9 cellular contexts compared by ENCODE assay signal in the genomic region with DNA sequence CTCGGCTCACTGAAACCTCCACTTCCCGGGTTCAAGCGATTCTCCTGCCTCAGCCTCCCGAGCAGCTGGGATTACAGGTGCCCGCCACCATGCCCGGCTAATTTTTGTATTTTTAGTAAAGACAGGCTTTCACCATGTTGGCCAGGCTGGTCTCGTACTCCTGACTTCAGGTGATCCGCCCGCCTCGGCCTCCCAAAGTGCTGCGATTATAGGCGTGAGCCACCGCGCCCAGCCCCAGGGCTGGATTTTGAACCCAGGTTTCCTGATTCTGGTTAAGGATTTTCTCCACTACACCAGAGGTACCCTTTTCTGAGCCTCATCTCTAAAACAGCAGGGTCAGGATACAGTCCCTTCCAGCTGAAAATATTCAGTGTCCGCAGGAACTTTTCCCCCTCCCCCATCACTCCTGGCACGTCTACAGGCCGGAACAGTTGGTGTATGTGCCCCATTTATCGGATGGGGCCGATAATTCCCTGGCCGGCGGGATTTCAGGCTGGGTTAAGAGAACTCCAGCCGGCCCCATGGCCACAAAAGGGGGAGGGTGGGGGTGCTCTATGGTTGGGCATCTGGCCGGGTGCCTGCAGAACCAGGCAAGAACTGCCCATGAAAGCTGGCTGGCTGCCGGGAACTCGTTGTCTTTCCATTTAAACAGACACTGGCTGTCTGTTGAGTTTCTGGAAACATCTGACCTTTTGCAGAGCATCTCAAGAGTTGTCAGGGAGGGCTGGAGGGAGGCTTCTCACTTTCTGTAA. TPM values are rescaled to one million over a fixed set of nuclear protein-coding genes. Genes with fewer than 3 reads are reported as not detected.
A peak's percentile ranks its signal among the peaks of the same experiment; 100 is the strongest.
DNase-seq lines count a peak whose midpoint lies in the region; ATAC-seq and TF ChIP-seq lines count a peak whose summit lies in the region.
"Had no signal": no experiment of that assay in that cellular context is flagged by ENCODE, and none has a peak within 500 bp of the region (broad histone marks: within the 10 kb centered on the region; RNA-seq: fewer than 3 reads in every experiment).

No MANE protein-coding gene starts in this region.

- H3K27me3 ChIP-seq in Panc1 (ENCODE audit: control insufficient read depth, insufficient read depth, low read length) (no peaks in the 10 kb centered on the region), dorsolateral prefrontal cortex (no peaks in the 10 kb centered on the region), suprapubic skin (no peaks in the 10 kb centered on the region)

- H3K9me3 Mint-ChIP-seq in activated T-cell treated with anti-CD3 and anti-CD28 coated beads, Interleukin-2, amount 50 U/mL, for 4 hours = no peaks in the 10 kb centered on the region
- H3K9me3 Mint-ChIP-seq in naive thymus-derived CD8-positive, alpha-beta T cell = no peaks in the 10 kb centered on the region
- no peaks in the 10 kb centered on the region for H3K9me3 Mint-ChIP-seq in activated CD4-positive, alpha-beta T cell treated with anti-CD3 and anti-CD28 coated beads for 36 hours (ENCODE audit: low read depth)
- H3K9me3 Mint-ChIP-seq: activated naive CD4-positive, alpha-beta T cell treated with anti-CD3 and anti-CD28 coated beads, Interleukin-2, amount 50 U/mL, for 24 hours had no signal

- H3K4me1 ChIP-seq in Panc1 (ENCODE audit: control insufficient read depth, insufficient read depth, low read length) = peaks cover 33% of the 10 kb centered on the region
- peaks cover 5% of the 10 kb centered on the region for H3K4me1 ChIP-seq in suprapubic skin

- H3K4me1 Mint-ChIP-seq in activated T-cell treated with anti-CD3 and anti-CD28 coated beads, Interleukin-2, amount 50 U/mL, for 4 hours (ENCODE audit: low read depth) = peaks cover 12% of the 10 kb centered on the region
- H3K4me1 Mint-ChIP-seq in naive thymus-derived CD8-positive, alpha-beta T cell = peaks cover 0 to 17% (median 4%) of the 10 kb centered on the region in 4 donors
- peaks cover 3% of the 10 kb centered on the region for H3K4me1 Mint-ChIP-seq in activated CD4-positive, alpha-beta T cell treated with anti-CD3 and anti-CD28 coated beads for 36 hours
- H3K4me1 Mint-ChIP-seq: activated naive CD4-positive, alpha-beta T cell treated with anti-CD3 and anti-CD28 coated beads, Interleukin-2, amount 50 U/mL, for 24 hours had no signal

- TF ChIP-seq CTCF in Panc1 (IDR thresholded peaks at IDR 0.05) = no peak
- TF ChIP-seq CTCF in dorsolateral prefrontal cortex (IDR thresholded peaks at IDR 0.05 in 54 of 56, conservative IDR thresholded peaks at IDR 0.05 in 2 of 56; ENCODE audit: low read depth in 1 of 56, partially characterized antibody in 56 of 56) = peak in 4 of 56 donors; percentile 5 to 39 (median 22)
- no peak for TF ChIP-seq CTCF in suprapubic skin (IDR thresholded peaks at IDR 0.05)

- TF ChIP-seq EP300 in suprapubic skin (IDR thresholded peaks at IDR 0.05) = peak; percentile 43

- ATAC-seq in Panc1 = peak; percentile 86
- no peak for ATAC-seq in activated T-cell treated with anti-CD3 and anti-CD28 coated beads, Interleukin-2, amount 50 U/mL, for 4 hours
- no peak for ATAC-seq in naive thymus-derived CD8-positive, alpha-beta T cell
- ATAC-seq in activated CD4-positive, alpha-beta T cell treated with anti-CD3 and anti-CD28 coated beads for 36 hours = no peak

- no peak overlapping the region; a peak in 1 of 4 replicates for H3K4me3 ChIP-seq in Panc1 (ENCODE audit: low read depth in 2 of 2, low read length in 2 of 2)
- peak overlapping the region in 32 of 59 donors; percentile 1 to 54 (median 31) for H3K4me3 ChIP-seq in dorsolateral prefrontal cortex
- H3K4me3 ChIP-seq in suprapubic skin = no peak overlapping the region

- 78% methylated on average over 25 of the region's 25 CpGs for WGBS in suprapubic skin

- no peak overlapping the region for H3K4me3 Mint-ChIP-seq in activated T-cell treated with anti-CD3 and anti-CD28 coated beads, Interleukin-2, amount 50 U/mL, for 4 hours
- H3K4me3 Mint-ChIP-seq in naive thymus-derived CD8-positive, alpha-beta T cell = no peak overlapping the region
- no peak overlapping the region for H3K4me3 Mint-ChIP-seq in activated CD4-positive, alpha-beta T cell treated with anti-CD3 and anti-CD28 coated beads for 36 hours
- H3K4me3 Mint-ChIP-seq: activated naive CD4-positive, alpha-beta T cell treated with anti-CD3 and anti-CD28 coated beads, Interleukin-2, amount 50 U/mL, for 24 hours had no signal

- no TSS peak for BruUV-seq in Panc1 (replicated peaks; lab: Mats Ljungman, UMichigan)

- in situ Hi-C loops in Panc1 (cut with HindIII; ENCODE audit: low pct_unique_long_range_greater_than_20kb, low sequenced_read_pairs) = no loop called here

- no peaks in the 10 kb centered on the region for H3K36me3 Mint-ChIP-seq in activated T-cell treated with anti-CD3 and anti-CD28 coated beads, Interleukin-2, amount 50 U/mL, for 4 hours (ENCODE audit: insufficient read depth)
- H3K36me3 Mint-ChIP-seq in naive thymus-derived CD8-positive, alpha-beta T cell = no peaks in the 10 kb centered on the region
- no peaks in the 10 kb centered on the region for H3K36me3 Mint-ChIP-seq in activated CD4-positive, alpha-beta T cell treated with anti-CD3 and anti-CD28 coated beads for 36 hours (ENCODE audit: low read depth)
- H3K36me3 Mint-ChIP-seq: activated naive CD4-positive, alpha-beta T cell treated with anti-CD3 and anti-CD28 coated beads, Interleukin-2, amount 50 U/mL, for 24 hours had no signal

- POLR2A ChIA-PET in Panc1 (lab: Charles Lee) = interaction anchor here (0.6 to 1.2 kb wide), 5 partner anchors 9 to 47 kb away, joined by 3 to 19 read pairs (median 10); partner anchors contain the start of gene SEMA4B
- POLR2A ChIA-PET in naive thymus-derived CD8-positive, alpha-beta T cell (lab: Charles Lee) = interaction anchor here (0.6 to 1.0 kb wide), 3 partner anchors 13 to 53 kb away, joined by 3 to 6 read pairs (median 3); no protein-coding TSS in a partner anchor
- POLR2A ChIA-PET in activated CD4-positive, alpha-beta T cell treated with anti-CD3 and anti-CD28 coated beads for 36 hours (lab: Charles Lee) = no interaction called here

- no peaks in the 10 kb centered on the region for H3K9me3 ChIP-seq in Panc1 (ENCODE audit: control insufficient read depth, insufficient read depth, low read depth, low read length)
- no peaks in the 10 kb centered on the region for H3K9me3 ChIP-seq in suprapubic skin

- H3K27ac ChIP-seq in Panc1 (ENCODE audit: low read length) = peak overlapping the region; percentile 95
- H3K27ac ChIP-seq in dorsolateral prefrontal cortex = peak overlapping the region in 57 of 59 donors; percentile 44 to 94 (median 82)
- peak overlapping the region; percentile 84 for H3K27ac ChIP-seq in suprapubic skin

- no peak for TF ChIP-seq POLR2A in suprapubic skin (IDR thresholded peaks at IDR 0.05)

- H3K36me3 ChIP-seq in Panc1 (ENCODE audit: control insufficient read depth, insufficient read depth, low read length) = no peaks in the 10 kb centered on the region
- H3K36me3 ChIP-seq in suprapubic skin = no peaks in the 10 kb centered on the region

- H3K27me3 Mint-ChIP-seq in activated T-cell treated with anti-CD3 and anti-CD28 coated beads, Interleukin-2, amount 50 U/mL, for 4 hours (ENCODE audit: low read depth) = peaks cover 3% of the 10 kb centered on the region
- peaks cover 0 to 5% (median 0%) of the 10 kb centered on the region in 5 donors for H3K27me3 Mint-ChIP-seq in naive thymus-derived CD8-positive, alpha-beta T cell
- no peaks in the 10 kb centered on the region for H3K27me3 Mint-ChIP-seq in activated CD4-positive, alpha-beta T cell treated with anti-CD3 and anti-CD28 coated beads for 36 hours
- H3K27me3 Mint-ChIP-seq: activated naive CD4-positive, alpha-beta T cell treated with anti-CD3 and anti-CD28 coated beads, Interleukin-2, amount 50 U/mL, for 24 hours had no signal

- intact Hi-C loops in Panc1 (cut with micrococcal nuclease; ENCODE audit: unreplicated experiment) = no loop called here
- intact Hi-C loops in dorsolateral prefrontal cortex (cut with DNase I) = no loop called here
- intact Hi-C loops in activated CD4-positive, alpha-beta T cell treated with anti-CD3 and anti-CD28 coated beads for 36 hours (cut with DNase I, micrococcal nuclease) = no loop called here

- no peak overlapping the region for H3K27ac Mint-ChIP-seq in naive thymus-derived CD8-positive, alpha-beta T cell
- H3K27ac Mint-ChIP-seq in activated CD4-positive, alpha-beta T cell treated with anti-CD3 and anti-CD28 coated beads for 36 hours = no peak overlapping the region
- H3K27ac Mint-ChIP-seq: activated naive CD4-positive, alpha-beta T cell treated with anti-CD3 and anti-CD28 coated beads, Interleukin-2, amount 50 U/mL, for 24 hours had no signal

- no peak for DNase-seq in Panc1 (ENCODE audit: low read depth, low spot score)
- peak; percentile 70 to 97 (median 92) for DNase-seq in dorsolateral prefrontal cortex
- DNase-seq in lung microvascular endothelial cell (ENCODE audit: low read depth in 2 of 2) = peak; percentile 39 to 44
- DNase-seq in suprapubic skin (ENCODE audit: low spot score in 2 of 2) = peak; percentile 83 to 88
- DNase-seq in activated T-cell treated with anti-CD3 and anti-CD28 coated beads, Interleukin-2, amount 50 U/mL, for 4 hours = no peak
- DNase-seq in naive thymus-derived CD8-positive, alpha-beta T cell = no peak
- no peak for DNase-seq in NK-92 treated with Interleukin-12 subunit alpha and Interleukin-12 subunit beta, amount 100 ng/mL, for 24 hours (lab: John Stamatoyannopoulos, UW)
- no peak for DNase-seq in activated CD4-positive, alpha-beta T cell treated with anti-CD3 and anti-CD28 coated beads for 36 hours

- CTCF ChIA-PET in Panc1 (lab: Charles Lee) = interaction anchor here (0.6 to 0.8 kb wide), 3 partner anchors 41 to 685 kb away, joined by 3 read pairs; no protein-coding TSS in a partner anchor
- CTCF ChIA-PET in activated CD4-positive, alpha-beta T cell treated with anti-CD3 and anti-CD28 coated beads for 36 hours (lab: Charles Lee) = interaction anchor here (0.7 to 0.8 kb wide), 2 partner anchors 31 to 1548 kb away, joined by 3 to 5 read pairs; no protein-coding TSS in a partner anchor

RNA-seq across cellular contexts. Expression of gene SEMA4B, which starts 26.8 kb away (rescaled TPM):
- total RNA-seq in Panc1 (2021; ENCODE audit: unreplicated experiment) (600 TPM), dorsolateral prefrontal cortex (100 to 1,000 TPM in 10 of 120 experiments, 10 to 100 TPM in 110; 21.9 to 147 (median 66.9) TPM), lung microvascular endothelial cell (4.6 and 11.1 TPM in 2 replicates), suprapubic skin (100 to 1,000 TPM in 2 of 4 donors, 10 to 100 TPM in 2; 81.7 to 146 (median 116) TPM)
- 1,018 TPM for polyA plus RNA-seq in Panc1 (2012; ENCODE audit: insufficient read length)
- total RNA-seq in activated T-cell treated with anti-CD3 and anti-CD28 coated beads, Interleukin-2, amount 50 U/mL, for 4 hours = 1 to 10 TPM; 4.7 to 8.2 (median 7.7) TPM
- 10 to 100 TPM; 19.8 to 25.1 TPM for total RNA-seq in naive thymus-derived CD8-positive, alpha-beta T cell
- polyA plus RNA-seq in naive thymus-derived CD8-positive, alpha-beta T cell = 1 to 10 TPM; 4.1 to 6.8 (median 5.0) TPM
- total RNA-seq in activated CD4-positive, alpha-beta T cell treated with anti-CD3 and anti-CD28 coated beads for 36 hours = 10 to 100 TPM; 12.5 to 15.8 TPM

RNA-seq across cellular contexts. Expression of gene CIB1, which starts 59.4 kb away (rescaled TPM):
- total RNA-seq in Panc1 (2021; ENCODE audit: unreplicated experiment) (193 TPM), dorsolateral prefrontal cortex (10 to 100 TPM; 22.2 to 60.6 (median 33.3) TPM), lung microvascular endothelial cell (31.2 and 36.0 TPM in 2 replicates), suprapubic skin (10 to 100 TPM; 16.2 to 41.9 (median 29.7) TPM)
- polyA plus RNA-seq in Panc1 (2012; ENCODE audit: insufficient read length) = 352 TPM
- total RNA-seq in activated T-cell treated with anti-CD3 and anti-CD28 coated beads, Interleukin-2, amount 50 U/mL, for 4 hours = 100 to 1,000 TPM; 130 to 158 (median 151) TPM
- 100 to 1,000 TPM; 110 TPM for total RNA-seq in naive thymus-derived CD8-positive, alpha-beta T cell
- polyA plus RNA-seq in naive thymus-derived CD8-positive, alpha-beta T cell = 100 to 1,000 TPM; 232 to 246 (median 232) TPM
- total RNA-seq in activated CD4-positive, alpha-beta T cell treated with anti-CD3 and anti-CD28 coated beads for 36 hours = 100 to 1,000 TPM; 135 to 140 TPM

RNA-seq across cellular contexts. Expression of gene GDPGP1, which starts 59.7 kb away (rescaled TPM):
- total RNA-seq in Panc1 (2021; ENCODE audit: unreplicated experiment) = 22.8 TPM
- polyA plus RNA-seq in Panc1 (2012; ENCODE audit: insufficient read length) = 11.7 TPM
- total RNA-seq in dorsolateral prefrontal cortex = 10 to 100 TPM in 109 of 120 experiments, 1 to 10 TPM in 11; 7.3 to 21.9 (median 14.1) TPM
- total RNA-seq in lung microvascular endothelial cell = 6.3 and 8.7 TPM in 2 replicates
- 1 to 10 TPM; 2.2 to 3.6 (median 2.9) TPM for total RNA-seq in suprapubic skin
- 10 to 100 TPM; 11.4 to 12.9 (median 11.9) TPM for total RNA-seq in activated T-cell treated with anti-CD3 and anti-CD28 coated beads, Interleukin-2, amount 50 U/mL, for 4 hours
- 10 to 100 TPM; 12.0 to 12.4 TPM for total RNA-seq in naive thymus-derived CD8-positive, alpha-beta T cell
- 1 to 10 TPM in 2 of 3 donors, under 1 TPM in 1; 0.50 to 2.2 (median 1.3) TPM for polyA plus RNA-seq in naive thymus-derived CD8-positive, alpha-beta T cell
- 1 to 10 TPM; 5.6 to 6.6 TPM for total RNA-seq in activated CD4-positive, alpha-beta T cell treated with anti-CD3 and anti-CD28 coated beads for 36 hours

Comparison
In these comparisons a context has a peak if more than half of its experiments do, and no peak if none do; other contexts are left out.
1. DNase-seq: peak in dorsolateral prefrontal cortex (10 of 10), lung microvascular endothelial cell (2 of 2) and suprapubic skin (2 of 2); none in Panc1 (single experiment), activated T-cell treated with anti-CD3 and anti-CD28 coated beads, Interleukin-2, amount 50 U/mL, for 4 hours (single experiment), naive thymus-derived CD8-positive, alpha-beta T cell (0 of 10), NK-92 treated with Interleukin-12 subunit alpha and Interleukin-12 subunit beta, amount 100 ng/mL, for 24 hours (single experiment) and activated CD4-positive, alpha-beta T cell treated with anti-CD3 and anti-CD28 coated beads for 36 hours (single experiment).
2. H3K4me3 ChIP-seq: peak in dorsolateral prefrontal cortex (32 of 59); none in Panc1 (0 of 2) and suprapubic skin (single experiment).
3. Peak in every context shown above with its lines, with median percentiles within 50 percentile points of each other: H3K27ac ChIP-seq.